Comparison of ENCODE assay signal across 27 cellular contexts in genomic region chr2:99261242-99261641, GRCh38. TPM values are rescaled to one million over a fixed set of nuclear protein-coding genes. Genes with fewer than 3 reads are reported as not detected.
"Had no signal": no experiment of that assay in that cellular context is flagged by ENCODE, and none has a peak within 500 bp of the region (broad histone marks: within the 10 kb centered on the region; RNA-seq: fewer than 3 reads in every experiment).

No MANE protein-coding gene starts in this region.

- H3K27me3 Mint-ChIP-seq: naive thymus-derived CD8-positive, alpha-beta T cell had no signal

- FAIRE-seq: endothelial cell of umbilical vein had no signal

- H3K36me3 ChIP-seq: right atrium auricular region, sigmoid colon had no signal

- H3K9me3 ChIP-seq: esophagus muscularis mucosa, mucosa of descending colon, right atrium auricular region, sigmoid colon, stomach had no signal

- H3K4me3 ChIP-seq: coronary artery, esophagus muscularis mucosa, hepatocyte, mucosa of descending colon, right atrium auricular region, sigmoid colon, skin epidermis, stomach had no signal

- H3K4me1 ChIP-seq: esophagus muscularis mucosa, right atrium auricular region, sigmoid colon, stomach had no signal

- H3K27me3 ChIP-seq: esophagus muscularis mucosa, foreskin keratinocyte, hepatocyte, right atrium auricular region, sigmoid colon, stomach had no signal

- H3K4me3 Mint-ChIP-seq: endodermal cell; naive thymus-derived CD8-positive, alpha-beta T cell had no signal

- DNase-seq: effector CD4-positive, alpha-beta T cell; endodermal cell; head of caudate nucleus; left colon; mucosa of descending colon; naive thymus-derived CD8-positive, alpha-beta T cell; posterior cingulate gyrus; sigmoid colon; stimulated activated CD4-positive, alpha-beta T cell treated with anti-CD3 and anti-CD28 coated beads, Interleukin-2, amount 100 ng/mL, for 24 hours; stimulated activated naive CD4-positive, alpha-beta T cell; stomach; trophoblast cell had no signal

- H3K27ac ChIP-seq: coronary artery, esophagus muscularis mucosa, foreskin keratinocyte, hepatocyte, right atrium auricular region, sigmoid colon, skin epidermis, stomach had no signal

- H3K4me1 Mint-ChIP-seq: endodermal cell had no signal

- H3K4me2 ChIP-seq: hepatocyte had no signal

- H3K79me2 ChIP-seq: hepatocyte had no signal

- H3K27ac Mint-ChIP-seq: endodermal cell; naive thymus-derived CD8-positive, alpha-beta T cell had no signal

- ATAC-seq: foreskin keratinocyte; left colon; mucosa of descending colon; naive thymus-derived CD8-positive, alpha-beta T cell had no signal

- H2AFZ ChIP-seq: hepatocyte had no signal

RNA-seq across cellular contexts. Expression of gene LYG2, which starts 5.8 kb away (rescaled TPM):
- total RNA-seq: chondrocyte; dermis microvascular lymphatic vessel endothelial cell; endodermal cell; endothelial cell of umbilical vein; esophagus muscularis mucosa; foreskin keratinocyte; hepatocyte; kidney epithelial cell; left colon; liver; lung microvascular endothelial cell; mucosa of descending colon; naive thymus-derived CD8-positive, alpha-beta T cell; osteocyte; right atrium auricular region; sigmoid colon; urinary bladder had no signal
- polyA plus RNA-seq: endothelial cell of umbilical vein; foreskin keratinocyte; hepatocyte; naive thymus-derived CD8-positive, alpha-beta T cell; neural cell; sigmoid colon; stomach; urinary bladder had no signal
